ENCODE assay signal across 14 cellular contexts in genomic region chr1:152109998-152110294, GRCh38. TPM values are rescaled to one million over a fixed set of nuclear protein-coding genes. Genes with fewer than 3 reads are reported as not detected.
A peak's percentile ranks its signal among the peaks of the same experiment; 100 is the strongest.
DNase-seq lines count a peak whose midpoint lies in the region; ATAC-seq, FAIRE-seq and TF ChIP-seq lines count a peak whose summit lies in the region.
"Had no signal": no experiment of that assay in that cellular context is flagged by ENCODE, and none has a peak within 500 bp of the region (broad histone marks: within the 10 kb centered on the region; RNA-seq: fewer than 3 reads in every experiment).

No MANE protein-coding gene starts in this region.

- H2BK5ac ChIP-seq in H1 (ENCODE audit: low read depth, low read length) = no peak overlapping the region

- H2AFZ ChIP-seq in HCT116 (ENCODE audit: low read depth, low read length, poor library complexity, severe bottlenecking) (peak overlapping the region; percentile 62), H1 (ENCODE audit: low read length) (no peak overlapping the region), neural cell (ENCODE audit: low read depth, low read length) (no peak overlapping the region)

- H4K91ac ChIP-seq in H1 (replicated peaks; ENCODE audit: insufficient read length, low read length) = no peak overlapping the region

- no peaks in the 10 kb centered on the region for H3K9me3 ChIP-seq in HCT116 (ENCODE audit: control insufficient read depth in 1 of 2, insufficient read depth in 1 of 2, low read depth in 1 of 2, low read length in 2 of 2)
- peaks cover 0 to 52% of the 10 kb centered on the region in 2 experiments; a peak in 2 of 4 replicates for H3K9me3 ChIP-seq in H1 (ENCODE audit: insufficient read depth in 2 of 2, low read depth in 1 of 2, low read length in 1 of 2)
- peaks cover 37% of the 10 kb centered on the region for H3K9me3 ChIP-seq in neural cell (ENCODE audit: low read length)
- H3K9me3 ChIP-seq in Peyer's patch = peaks cover 0 to 5% (median 0%) of the 10 kb centered on the region in 4 donors
- H3K9me3 ChIP-seq: mucosa of descending colon, testis had no signal

- H2BK20ac ChIP-seq in H1 (ENCODE audit: low read length) = no peak overlapping the region

- no peak overlapping the region for H3K4ac ChIP-seq in H1 (replicated peaks; ENCODE audit: insufficient read length, low read depth, low read length)

- ATAC-seq in HCT116 (no peak), GM21390 (IDR thresholded peaks at IDR 0.05; ENCODE audit: unreplicated experiment) (no peak), HG03175 (IDR thresholded peaks at IDR 0.05; ENCODE audit: unreplicated experiment) (no peak)

- no peak for TF ChIP-seq CTCF in AG09309 (IDR thresholded peaks at IDR 0.05; ENCODE audit: control insufficient read depth, insufficient read depth, low read depth, low read length, missing control alignments)
- no peak for TF ChIP-seq CTCF in HCT116 (IDR thresholded peaks at IDR 0.05 in 2 of 3, conservative IDR thresholded peaks at IDR 0.05 in 1 of 3; ENCODE audit: borderline replicate concordance in 1 of 3, insufficient read depth in 1 of 3, low read depth in 2 of 3, low read length in 2 of 3)
- no peak for TF ChIP-seq CTCF in H1 (IDR thresholded peaks at IDR 0.05; ENCODE audit: control extremely low read depth in 1 of 3, insufficient read depth in 1 of 3, low read depth in 1 of 3, low read length in 3 of 3)
- no peak for TF ChIP-seq CTCF in neural cell (IDR thresholded peaks at IDR 0.05; ENCODE audit: poor library complexity, severe bottlenecking)
- no peak for TF ChIP-seq CTCF in Peyer's patch (IDR thresholded peaks at IDR 0.05)

- BruUV-seq in HCT116 (replicated peaks; lab: Mats Ljungman, UMichigan) = no TSS peak

- no peak overlapping the region for H3K23ac ChIP-seq in H1 (ENCODE audit: insufficient read length)

- WGBS in H1 (ENCODE audit: extremely low coverage in 1 of 2, insufficient coverage in 1 of 2, insufficient read length in 1 of 2, insufficient replicate concordance in 2 of 2, low coverage in 1 of 2, low lambda C conversion rate in 2 of 2, missing lambda C conversion rate in 1 of 2), 2 experiments = 80% methylated on average over 11 of the region's 15 CpGs; no CpG with 5 or more reads in 1 of the 2 experiments

- H3K79me2 ChIP-seq in HCT116 (ENCODE audit: insufficient read depth, low read length) (no peaks in the 10 kb centered on the region), H1 (ENCODE audit: control insufficient read depth in 1 of 2, insufficient read depth in 2 of 2, low read length in 2 of 2) (no peaks in the 10 kb centered on the region), neural cell (replicated peaks; ENCODE audit: insufficient read depth, low read length) (no peaks in the 10 kb centered on the region)

- H2BK15ac ChIP-seq in H1 (ENCODE audit: low read length) = peak overlapping the region; percentile 72; the same call in 1 of the 2 replicates

- no peaks in the 10 kb centered on the region for H3K79me1 ChIP-seq in H1 (ENCODE audit: low read depth, low read length)

- H3K4me3 ChIP-seq in AG09309 (ENCODE audit: control insufficient read depth, low read depth, low read length) (peak overlapping the region; percentile 55; the same call in 1 of the 2 replicates), HCT116 (replicated peaks in 1 of 2; ENCODE audit: low read depth in 1 of 2, low read length in 2 of 2) (peak overlapping the region; percentile 44 to 58), H1 (ENCODE audit: extremely low read depth in 1 of 4, insufficient read depth in 2 of 4, low read depth in 3 of 4, low read length in 4 of 4) (no peak overlapping the region; a peak in 1 of 8 replicates), neural cell (ENCODE audit: low read length) (peak overlapping the region; percentile 66), Peyer's patch (peak overlapping the region in 2 of 4 donors; percentile 42 to 50)
- H3K4me3 ChIP-seq: mucosa of descending colon had no signal

- H3K36me3 ChIP-seq in HCT116 (ENCODE audit: control insufficient read depth in 1 of 2, insufficient read depth in 2 of 2, low read length in 2 of 2) (no peaks in the 10 kb centered on the region), H1 (ENCODE audit: control insufficient read depth in 2 of 4, insufficient read depth in 4 of 4, low read length in 3 of 4) (peaks cover 0 to 2% (median 0%) of the 10 kb centered on the region in 4 experiments; a peak in 1 of 8 replicates), neural cell (ENCODE audit: insufficient read depth, low read length) (no peaks in the 10 kb centered on the region), Peyer's patch (no peaks in the 10 kb centered on the region)

- H3K27ac ChIP-seq in HCT116 (ENCODE audit: low read depth, low read length) (no peak overlapping the region), H1 (ENCODE audit: low read depth, low read length) (no peak overlapping the region), neural cell (ENCODE audit: low read length) (no peak overlapping the region), Peyer's patch (no peak overlapping the region)
- H3K27ac ChIP-seq: foreskin keratinocyte had no signal

- TF ChIP-seq EP300 in H1 (IDR thresholded peaks at IDR 0.05; ENCODE audit: borderline replicate concordance in 1 of 2, low read depth in 2 of 2, low read length in 2 of 2) (no peak), neural cell (conservative IDR thresholded peaks at IDR 0.05; ENCODE audit: poor library complexity, severe bottlenecking) (no peak)

- RAD21 ChIA-PET in HCT116 (lab: Charles Lee; ENCODE audit: low non-redundant PET in 1 of 2, low total read pairs in 2 of 2, uncharacterized antibody in 2 of 2, unreplicated experiment in 2 of 2) = no interaction called here

- no peak overlapping the region for H3K14ac ChIP-seq in H1 (ENCODE audit: insufficient read length)

- no peak for FAIRE-seq in H1 (lab: Jason Lieb, UNC)

- H3K4me1 ChIP-seq in HCT116 (ENCODE audit: control insufficient read depth in 1 of 2, insufficient read depth in 2 of 2, low read length in 2 of 2) = peaks cover 20 to 50% of the 10 kb centered on the region in 2 experiments
- peaks cover 0 to 11% (median 4%) of the 10 kb centered on the region in 4 experiments; a peak in 5 of 7 replicates for H3K4me1 ChIP-seq in H1 (replicated peaks in 1 of 4; ENCODE audit: control insufficient read depth in 3 of 4, insufficient read depth in 4 of 4, low read length in 3 of 4)
- peaks cover 4 to 48% (median 7%) of the 10 kb centered on the region in 4 donors for H3K4me1 ChIP-seq in Peyer's patch
- H3K4me1 ChIP-seq: foreskin keratinocyte had no signal

- H3K18ac ChIP-seq in H1 (ENCODE audit: extremely low read depth, low read length) = no peak overlapping the region; the same call in 1 of the 2 replicates

- no peak overlapping the region for H4K8ac ChIP-seq in H1 (ENCODE audit: extremely low read depth, insufficient read depth, low read length)

- H3K9me2 ChIP-seq in HCT116 (ENCODE audit: insufficient read depth) (no peaks in the 10 kb centered on the region), neural cell (ENCODE audit: insufficient read depth, low read length) (no peaks in the 10 kb centered on the region)

- TF ChIP-seq POLR2A in HCT116 (IDR thresholded peaks at IDR 0.05; ENCODE audit: borderline replicate concordance, extremely low read depth, insufficient read depth, insufficient read length) (no peak), H1 (IDR thresholded peaks at IDR 0.05; ENCODE audit: control extremely low read depth in 1 of 2, low read depth in 2 of 2, low read length in 2 of 2) (no peak), erythroblast (IDR thresholded peaks at IDR 0.05; ENCODE audit: low read length) (no peak), Peyer's patch (IDR thresholded peaks at IDR 0.05) (no peak)

- POLR2A ChIA-PET in HCT116 (lab: Charles Lee) (interaction anchor here (1.0 to 1.5 kb wide), 3 partner anchors 62 to 76 kb away, joined by 3 to 4 read pairs (median 4); partner anchors contain the start of gene S100A11), H1 (lab: Charles Lee; ENCODE audit: partially characterized antibody) (interaction anchor here (1.0 kb wide), 1 partner anchor 73 kb away, joined by 3 read pairs; the partner anchor contains the start of gene S100A11)

- H3K4me2 ChIP-seq in HCT116 (ENCODE audit: low read length) (peak overlapping the region; percentile 77), H1 (ENCODE audit: insufficient read depth in 1 of 2, low read depth in 2 of 2, low read length in 2 of 2) (peak overlapping the region in 1 of 2 experiments; percentile 91; a peak in 1 of 4 replicates), neural cell (ENCODE audit: low read length) (no peak overlapping the region)

- intact Hi-C loops in HCT116 (cut with micrococcal nuclease) = loop anchor here (2.0 kb wide), 1 partner anchor 61 kb away; no protein-coding TSS in a partner anchor

- H3K9ac ChIP-seq in HCT116 (ENCODE audit: low read length) = no peak overlapping the region
- H3K9ac ChIP-seq in H1 (replicated peaks in 1 of 4; ENCODE audit: extremely low read depth in 1 of 4, low read depth in 3 of 4, low read length in 3 of 4) = no peak overlapping the region
- H3K9ac ChIP-seq in neural cell (ENCODE audit: low read length) = peak overlapping the region; percentile 57

- no peak overlapping the region for H2BK120ac ChIP-seq in H1 (replicated peaks; ENCODE audit: low read depth, low read length)

- TF ChIP-seq RAD21 in HCT116 (IDR thresholded peaks at IDR 0.05; ENCODE audit: low read depth) = no peak
- TF ChIP-seq RAD21 in H1 (IDR thresholded peaks at IDR 0.05 in 1 of 2, conservative IDR thresholded peaks at IDR 0.05 in 1 of 2; ENCODE audit: low read depth in 2 of 2, low read length in 2 of 2) = no peak
- no peak for TF ChIP-seq RAD21 in neural cell (conservative IDR thresholded peaks at IDR 0.05)

- H3K27me3 ChIP-seq in HCT116 (ENCODE audit: insufficient read depth, low read length) = peaks cover 76% of the 10 kb centered on the region
- peaks cover 54 to 84% (median 78%) of the 10 kb centered on the region in 4 experiments for H3K27me3 ChIP-seq in H1 (replicated peaks in 1 of 4; ENCODE audit: control insufficient read depth in 3 of 4, extremely low read depth in 1 of 4, insufficient read depth in 3 of 4, low read length in 3 of 4)
- H3K27me3 ChIP-seq in neural cell (ENCODE audit: insufficient read depth, low read depth, low read length) = peaks cover 56% of the 10 kb centered on the region
- H3K27me3 ChIP-seq in Peyer's patch = peaks cover 0 to 54% of the 10 kb centered on the region in 2 donors
- H3K27me3 ChIP-seq: testis had no signal

- H3K23me2 ChIP-seq in H1 (ENCODE audit: low read depth, low read length) = peaks cover 25% of the 10 kb centered on the region; the same call in 1 of the 2 replicates

- H2BK12ac ChIP-seq in H1 (ENCODE audit: low read depth, low read length) = no peak overlapping the region

- H2AK5ac ChIP-seq in H1 (ENCODE audit: low read depth, low read length) = no peak overlapping the region

- no peak for DNase-seq in AG09309 (ENCODE audit: low read depth)
- DNase-seq in HCT116 (ENCODE audit: low read depth, low spot score) = no peak
- no peak for DNase-seq in H1 (ENCODE audit: low read depth in 1 of 2, low spot score in 2 of 2)
- DNase-seq in erythroblast (lab: John Stamatoyannopoulos, UW) = no peak
- no peak for DNase-seq in Peyer's patch
- DNase-seq: NCI-H2081 treated with DMSO at 0.1 percent for 48 hours; stimulated activated CD4-positive, alpha-beta T cell treated with anti-CD3 and anti-CD28 coated beads, Interleukin-2, amount 100 ng/mL, for 48 hours had no signal

- H3F3A ChIP-seq in neural cell (ENCODE audit: insufficient read depth, low read length, poor library complexity, severe bottlenecking) = no peaks in the 10 kb centered on the region

- CTCF ChIA-PET in HCT116 (lab: Charles Lee) (interaction anchor here (0.7 to 1.7 kb wide), 5 partner anchors 55 to 349 kb away, joined by 3 to 9 read pairs (median 4); no protein-coding TSS in a partner anchor), H1 (lab: Charles Lee; ENCODE audit: partially characterized antibody) (interaction anchor here (1.1 to 2.4 kb wide), 4 partner anchors 49 to 174 kb away, joined by 3 to 10 read pairs (median 4); no protein-coding TSS in a partner anchor)

- no peak overlapping the region for H4K5ac ChIP-seq in H1 (ENCODE audit: insufficient read length, low read depth, low read length)

- no peaks in the 10 kb centered on the region for H4K20me1 ChIP-seq in HCT116 (ENCODE audit: insufficient read depth)
- peaks cover 0 to 1% of the 10 kb centered on the region in 2 experiments for H4K20me1 ChIP-seq in H1 (replicated peaks in 1 of 2; ENCODE audit: control insufficient read depth in 1 of 2, insufficient read depth in 2 of 2, low read length in 2 of 2)
- no peaks in the 10 kb centered on the region for H4K20me1 ChIP-seq in neural cell (ENCODE audit: insufficient read depth)

- no peak overlapping the region for H3K56ac ChIP-seq in H1 (replicated peaks; ENCODE audit: insufficient read length, low read depth, low read length)

RNA-seq across cellular contexts. Expression of gene TCHH, which starts 5.3 kb away (rescaled TPM):
- total RNA-seq in HCT116 (2021; ENCODE audit: unreplicated experiment) (0.02 TPM), Peyer's patch (1 to 10 TPM in 1 of 4 donors, under 1 TPM in 3; 0.13 to 5.8 (median 0.46) TPM)
- 0.03 and 0.04 TPM in 2 replicates for polyA plus RNA-seq in HCT116 (2012)
- 0.06 and 0.07 TPM in 2 replicates for total RNA-seq in H1 (2021; fragmentation: NEBNext Ultra II Directional; extraction: Animal tissue kit (Norgen Biotek cat#: 25700))
- polyA plus RNA-seq in H1 (2011; rRNA removed) (0.02 and 0.03 TPM in 2 replicates), neural cell (0.14 and 0.26 TPM in 2 replicates)
- polyA plus RNA-seq in H1 (2011; cell fraction: cytosol; rRNA removed) = not detected
- 0.06 TPM for polyA plus RNA-seq in H1 (2011; cell fraction: nucleus; rRNA removed)
- 0.04 to 0.17 TPM (median 0.10 TPM) in 4 replicates for polyA plus RNA-seq in H1 (2012, experiment 1 of 2)
- 0.01 TPM for polyA plus RNA-seq in H1 (2012, experiment 2 of 2)
- polyA plus RNA-seq in H1 (2013, experiment 1 of 2) = 0.10 TPM
- polyA plus RNA-seq in H1 (2013, experiment 2 of 2) = 0.07 TPM
- not detected in 2 replicates for polyA minus RNA-seq in H1 (2011; rRNA and poly(A)+ RNA removed)
- not detected for polyA minus RNA-seq in H1 (2011; cell fraction: cytosol; rRNA and poly(A)+ RNA removed)
- polyA minus RNA-seq in H1 (2011; cell fraction: nucleus; rRNA and poly(A)+ RNA removed) = not detected
- polyA minus RNA-seq in neural cell = 0.12 TPM in 1 of 2 replicates, not detected in the other
- total RNA-seq: Right ventricle myocardium superior had no signal

RNA-seq across cellular contexts. Expression of gene TCHHL1, which starts 21.1 kb away (rescaled TPM):
- total RNA-seq in HCT116 (2021; ENCODE audit: unreplicated experiment) (not detected), Peyer's patch (not detected)
- not detected in 2 replicates for polyA plus RNA-seq in HCT116 (2012)
- total RNA-seq in H1 (2021; fragmentation: NEBNext Ultra II Directional; extraction: Animal tissue kit (Norgen Biotek cat#: 25700)) = not detected in 2 replicates
- polyA plus RNA-seq in H1 (2011; rRNA removed) (not detected in 2 replicates), neural cell (not detected in 2 replicates)
- polyA plus RNA-seq in H1 (2011; cell fraction: cytosol; rRNA removed) = not detected
- polyA plus RNA-seq in H1 (2011; cell fraction: nucleus; rRNA removed) = not detected
- polyA plus RNA-seq in H1 (2012, experiment 1 of 2) = not detected in 4 replicates
- polyA plus RNA-seq in H1 (2012, experiment 2 of 2) = not detected
- polyA plus RNA-seq in H1 (2013, experiment 1 of 2) = not detected
- not detected for polyA plus RNA-seq in H1 (2013, experiment 2 of 2)
- not detected in 2 replicates for polyA minus RNA-seq in H1 (2011; rRNA and poly(A)+ RNA removed)
- polyA minus RNA-seq in H1 (2011; cell fraction: cytosol; rRNA and poly(A)+ RNA removed) = not detected
- not detected for polyA minus RNA-seq in H1 (2011; cell fraction: nucleus; rRNA and poly(A)+ RNA removed)
- polyA minus RNA-seq in neural cell = not detected in 2 replicates
- total RNA-seq: foreskin keratinocyte, mucosa of descending colon, Right ventricle myocardium superior had no signal
- polyA plus RNA-seq: foreskin keratinocyte had no signal

RNA-seq across cellular contexts. Expression of gene RPTN, which starts 49.1 kb away (rescaled TPM):
- total RNA-seq in HCT116 (2021; ENCODE audit: unreplicated experiment) = not detected
- polyA plus RNA-seq in HCT116 (2012) = not detected in 2 replicates
- total RNA-seq in H1 (2021; fragmentation: NEBNext Ultra II Directional; extraction: Animal tissue kit (Norgen Biotek cat#: 25700)) = not detected in 2 replicates
- polyA plus RNA-seq in H1 (2011; rRNA removed) = not detected in 2 replicates
- not detected for polyA plus RNA-seq in H1 (2011; cell fraction: cytosol; rRNA removed)
- not detected for polyA plus RNA-seq in H1 (2011; cell fraction: nucleus; rRNA removed)
- polyA plus RNA-seq in H1 (2012, experiment 1 of 2) = not detected in 4 replicates
- not detected for polyA plus RNA-seq in H1 (2012, experiment 2 of 2)
- polyA plus RNA-seq in H1 (2013, experiment 1 of 2) = not detected
- not detected for polyA plus RNA-seq in H1 (2013, experiment 2 of 2)
- not detected in 2 replicates for polyA minus RNA-seq in H1 (2011; rRNA and poly(A)+ RNA removed)
- not detected for polyA minus RNA-seq in H1 (2011; cell fraction: cytosol; rRNA and poly(A)+ RNA removed)
- not detected for polyA minus RNA-seq in H1 (2011; cell fraction: nucleus; rRNA and poly(A)+ RNA removed)
- not detected in 2 replicates for polyA plus RNA-seq in neural cell
- polyA minus RNA-seq in neural cell = not detected in 2 replicates
- total RNA-seq in Peyer's patch = not detected
- total RNA-seq: mucosa of descending colon, Right ventricle myocardium superior had no signal
- polyA plus RNA-seq: foreskin keratinocyte had no signal

Comparison
In these comparisons a context has a peak if more than half of its experiments do, and no peak if none do; other contexts are left out.
1. H3K4me3 ChIP-seq: peak in AG09309 (single experiment), HCT116 (2 of 2) and neural cell (single experiment); none in H1 (0 of 4).